ENCODE assay signal across 8 cellular contexts in genomic region chr9:127915801-127916664, GRCh38. TPM values are rescaled to one million over a fixed set of nuclear protein-coding genes. Genes with fewer than 3 reads are reported as not detected.
DNase-seq lines count a peak whose midpoint lies in the region; ATAC-seq, FAIRE-seq and TF ChIP-seq lines count a peak whose summit lies in the region.

No MANE protein-coding gene starts in this region.

- in situ Hi-C loops in KBM-7 (cut with MboI; ENCODE audit: low pct_unique_long_range_greater_than_20kb, low sequenced_read_pairs) (loop anchor here (25.0 kb wide), 1 partner anchor 329 kb away; no protein-coding TSS in a partner anchor), K562 (cut with MboI) (loop anchor here (5.0 to 25.0 kb wide), 3 partner anchors 179 to 979 kb away; partner anchors contain the start of gene TOR2A)

- peaks cover 42 to 63% of the 10 kb centered on the region in 2 experiments for H3K4me1 ChIP-seq in K562 (replicated peaks in 1 of 2; ENCODE audit: control insufficient read depth in 2 of 2, insufficient read depth in 2 of 2, low read length in 2 of 2)

- H3K36me3 ChIP-seq in K562 (ENCODE audit: control insufficient read depth, insufficient read depth, low read length) = peaks cover 30% of the 10 kb centered on the region; the same call in 2 of the 3 replicates

- no peak for TF ChIP-seq POLR2A in K562 (conservative IDR thresholded peaks at IDR 0.05)
- TF ChIP-seq POLR2A in lower leg skin (IDR thresholded peaks at IDR 0.05) = no peak

- no peak for TF ChIP-seq CTCF in K562 (IDR thresholded peaks at IDR 0.05 in 2 of 3, conservative IDR thresholded peaks at IDR 0.05 in 1 of 3; ENCODE audit: insufficient read depth in 2 of 3, low read depth in 1 of 3, low read length in 3 of 3)
- TF ChIP-seq CTCF in lower leg skin (IDR thresholded peaks at IDR 0.05) = no peak
- no peak for TF ChIP-seq CTCF in type B pancreatic cell (conservative IDR thresholded peaks at IDR 0.05)

- TF ChIP-seq EP300 in K562 (IDR thresholded peaks at IDR 0.05; ENCODE audit: low read length) = no peak

- 26% methylated on average over 22 of the region's 23 CpGs for whole genome bisulfite sequencing in K562 (ENCODE audit: insufficient coverage, low coverage, missing lambda C conversion rate)
- WGBS in lower leg skin, 2 donors = 46 to 55% methylated on average over 23 of the region's 23 CpGs

- peaks cover 17% of the 10 kb centered on the region for H3K79me2 ChIP-seq in K562 (ENCODE audit: control insufficient read depth, insufficient read depth, low read length)

- no peak for TF ChIP-seq RAD21 in K562 (CRISPR knock-in tag; conservative IDR thresholded peaks at IDR 0.05 in 1 of 2, IDR thresholded peaks at IDR 0.05 in 1 of 2)

- H3K9ac ChIP-seq in K562 (ENCODE audit: insufficient read depth in 1 of 2, low read depth in 2 of 2, low read length in 2 of 2) = peak overlapping the region; percentile 66 to 96

- no peaks in the 10 kb centered on the region for H3K9me1 ChIP-seq in K562 (ENCODE audit: control insufficient read depth, insufficient read depth, low read length)

- POLR2A ChIA-PET in K562 (lab: Yijun Ruan, JAX) = interaction anchor here (0.5 to 1.2 kb wide), 5 partner anchors 16 to 145 kb away, joined by 3 to 4 read pairs (median 4); no protein-coding TSS in a partner anchor

- H3K9me3 ChIP-seq in K562 (replicated peaks; ENCODE audit: control insufficient read depth, insufficient read depth, low read depth, low read length) = no peaks in the 10 kb centered on the region

- peak overlapping the region; percentile 54 for H3K27ac ChIP-seq in K562 (ENCODE audit: extremely low read depth, low read depth, low read length)

- TSS peak; percentile 79 for BruUV-seq in K562 (replicated peaks; lab: Mats Ljungman, UMichigan)

- peaks cover 24% of the 10 kb centered on the region for H3K4me1 Mint-ChIP-seq in type B pancreatic cell (ENCODE audit: unreplicated experiment)

- no peaks in the 10 kb centered on the region for H3K27me3 ChIP-seq in K562 (ENCODE audit: control insufficient read depth in 2 of 2, insufficient read depth in 2 of 2, low read length in 2 of 2)

- CTCF ChIA-PET in K562 (lab: Yijun Ruan, JAX; ENCODE audit: low intra/inter-chr PET ratio) = interaction anchor here (0.5 kb wide), 1 partner anchor 177 kb away, joined by 4 read pairs; no protein-coding TSS in a partner anchor

- no peaks in the 10 kb centered on the region for H3K27me3 Mint-ChIP-seq in type B pancreatic cell

- peak; percentile 2; the same call in 1 of the 3 replicates for ATAC-seq in K562
- no peak for ATAC-seq in HG03280 (IDR thresholded peaks at IDR 0.05; ENCODE audit: unreplicated experiment)

- H4K20me1 ChIP-seq in K562 (replicated peaks; ENCODE audit: control insufficient read depth, insufficient read depth, low read length) = no peaks in the 10 kb centered on the region

- no peak for FAIRE-seq in K562 (lab: Jason Lieb, UNC)
- no peak for FAIRE-seq in urothelium cell line (lab: Jason Lieb, UNC)

- H3K27ac Mint-ChIP-seq in type B pancreatic cell = no peak overlapping the region

- H3K4me2 ChIP-seq in K562 (ENCODE audit: insufficient read depth, low read length) = peak overlapping the region; percentile 91

- peak overlapping the region; percentile 84 for H3K4me3 Mint-ChIP-seq in type B pancreatic cell

- DNase-seq in KBM-7 (peak; percentile 56), K562 (ENCODE audit: extremely low read depth in 1 of 4, low spot score in 3 of 4) (peak in 1 of 4 experiments; percentile 26), lower leg skin (ENCODE audit: low spot score in 2 of 2) (no peak), type B pancreatic cell (ENCODE audit: extremely low spot score, unreplicated experiment) (no peak), urothelium cell line (ENCODE audit: low spot score) (no peak), NCI-H1092 (lab: John Stamatoyannopoulos, UW) (no peak)

- H3K4me3 ChIP-seq in GM08714 (ENCODE audit: low read length) = peak overlapping the region; percentile 77
- peak overlapping the region; percentile 70 for H3K4me3 ChIP-seq in K562
- H3K4me3 ChIP-seq in lower leg skin (ENCODE audit: low read depth, poor library complexity, severe bottlenecking) = peak overlapping the region; percentile 32

- H2AFZ ChIP-seq in K562 (ENCODE audit: low read depth, low read length) = peak overlapping the region; percentile 86

- H3K36me3 Mint-ChIP-seq in type B pancreatic cell = peaks cover under 1% of the 10 kb centered on the region

- H3K9me3 Mint-ChIP-seq in type B pancreatic cell = no peaks in the 10 kb centered on the region

- intact Hi-C loops in K562 (cut with micrococcal nuclease) (loop anchor here (2.0 to 10.0 kb wide), 3 partner anchors 19 to 411 kb away; no protein-coding TSS in a partner anchor), lower leg skin (cut with DNase I; ENCODE audit: low total_unique reads) (no loop called here)

RNA-seq across cellular contexts. Expression of gene ST6GALNAC4, which starts 0.8 kb away (rescaled TPM):
- total RNA-seq in K562 (2011; cell fraction: chromatin; rRNA removed; ENCODE audit: low replicate concordance) = 24.9 and 89.8 TPM in 2 replicates
- 90.4 and 100 TPM in 2 replicates for total RNA-seq in K562 (2011; cell fraction: nucleolus; rRNA removed)
- 52.6 and 55.0 TPM in 2 replicates for total RNA-seq in K562 (2011; cell fraction: nucleoplasm; rRNA removed)
- total RNA-seq in K562 (2014; rRNA removed) = 25.5 and 47.2 TPM in 2 replicates
- 2.8 and 6.6 TPM in 2 replicates for total RNA-seq in K562 (2014; rRNA removed; fragmentation: Illumina TruSeq; extraction: Trizol)
- total RNA-seq in K562 (2015; rRNA removed; fragmentation: Illumina TruSeq; extraction: Trizol) = 17.2 and 19.0 TPM in 2 replicates
- total RNA-seq in K562 (2021) = 43.1 and 47.1 TPM in 2 replicates
- polyA plus RNA-seq in K562 (2011; rRNA removed) = 14.0 and 19.4 TPM in 2 replicates
- polyA plus RNA-seq in K562 (2011; cell fraction: cytosol; rRNA removed) = 30.0 and 73.0 TPM in 2 replicates
- 34.4 and 63.8 TPM in 2 replicates for polyA plus RNA-seq in K562 (2011; cell fraction: nucleus; rRNA removed)
- polyA plus RNA-seq in K562 (2012) = 26.5 and 52.2 TPM in 2 replicates
- 15.4 and 34.0 TPM in 2 replicates for polyA plus RNA-seq in K562 (2014; fragmentation: Illumina TruSeq; extraction: Trizol)
- polyA plus RNA-seq in K562 (2014; fragmentation: Nextera tagmentation; extraction: Ambion mirVana) = 1 to 10 TPM; 2.6 to 3.4 TPM
- polyA plus RNA-seq in K562 (2014; rRNA removed) = 26.0 and 42.6 TPM in 2 replicates
- polyA minus RNA-seq in K562 (2011; rRNA and poly(A)+ RNA removed) = 7.5 and 10.6 TPM in 2 replicates
- 30.9 and 50.2 TPM in 2 replicates for polyA minus RNA-seq in K562 (2011; cell fraction: cytosol; rRNA and poly(A)+ RNA removed)
- 24.7 and 25.8 TPM in 2 replicates for polyA minus RNA-seq in K562 (2011; cell fraction: nucleus; rRNA and poly(A)+ RNA removed)
- total RNA-seq in lower leg skin = 10 to 100 TPM in 2 of 4 donors, 1 to 10 TPM in 2; 4.6 to 28.5 (median 16.5) TPM
- total RNA-seq in type B pancreatic cell (ENCODE audit: low replicate concordance) = 11.9 and 17.5 TPM in 2 replicates

RNA-seq across cellular contexts. Expression of gene PIP5KL1, which starts 14.5 kb away (rescaled TPM):
- total RNA-seq in K562 (2011; cell fraction: chromatin; rRNA removed; ENCODE audit: low replicate concordance) = 4.2 and 9.4 TPM in 2 replicates
- total RNA-seq in K562 (2011; cell fraction: nucleolus; rRNA removed) = 7.7 and 10.1 TPM in 2 replicates
- total RNA-seq in K562 (2011; cell fraction: nucleoplasm; rRNA removed) = 4.3 and 4.5 TPM in 2 replicates
- total RNA-seq in K562 (2014; rRNA removed) (2.5 and 3.1 TPM in 2 replicates), K562 (2014; rRNA removed; fragmentation: Illumina TruSeq; extraction: Trizol) (0.80 and 1.2 TPM in 2 replicates), K562 (2015; rRNA removed; fragmentation: Illumina TruSeq; extraction: Trizol) (0.58 and 1.3 TPM in 2 replicates), K562 (2021) (3.0 and 3.7 TPM in 2 replicates), lower leg skin (10 to 100 TPM in 1 of 4 donors, 1 to 10 TPM in 3; 4.1 to 11.3 (median 8.4) TPM), type B pancreatic cell (ENCODE audit: low replicate concordance) (5.8 and 9.4 TPM in 2 replicates)
- polyA plus RNA-seq in K562 (2011; rRNA removed) (1.2 and 1.6 TPM in 2 replicates), K562 (2014; fragmentation: Illumina TruSeq; extraction: Trizol) (0.82 and 1.2 TPM in 2 replicates), K562 (2014; fragmentation: Nextera tagmentation; extraction: Ambion mirVana) (under 1 TPM; 0.18 to 0.41 TPM), K562 (2014; rRNA removed) (4.3 and 4.8 TPM in 2 replicates)
- 1.8 and 2.2 TPM in 2 replicates for polyA plus RNA-seq in K562 (2011; cell fraction: cytosol; rRNA removed)
- 12.7 and 14.3 TPM in 2 replicates for polyA plus RNA-seq in K562 (2011; cell fraction: nucleus; rRNA removed)
- polyA plus RNA-seq in K562 (2012) = 1.7 and 5.0 TPM in 2 replicates
- polyA minus RNA-seq in K562 (2011; rRNA and poly(A)+ RNA removed) = 0.75 TPM in 1 of 2 replicates, not detected in the other
- 3.0 TPM in 1 of 2 replicates, not detected in the other for polyA minus RNA-seq in K562 (2011; cell fraction: cytosol; rRNA and poly(A)+ RNA removed)
- polyA minus RNA-seq in K562 (2011; cell fraction: nucleus; rRNA and poly(A)+ RNA removed) = 2.6 TPM in 2 replicates

RNA-seq across cellular contexts. Expression of gene ST6GALNAC6, which starts 16.6 kb away (rescaled TPM):
- 18.9 and 41.8 TPM in 2 replicates for total RNA-seq in K562 (2011; cell fraction: chromatin; rRNA removed; ENCODE audit: low replicate concordance)
- total RNA-seq in K562 (2011; cell fraction: nucleolus; rRNA removed) = 25.3 and 31.9 TPM in 2 replicates
- 19.5 and 22.4 TPM in 2 replicates for total RNA-seq in K562 (2011; cell fraction: nucleoplasm; rRNA removed)
- total RNA-seq in K562 (2014; rRNA removed) = 13.0 and 16.0 TPM in 2 replicates
- total RNA-seq in K562 (2014; rRNA removed; fragmentation: Illumina TruSeq; extraction: Trizol) = 6.4 and 8.2 TPM in 2 replicates
- 16.8 and 17.0 TPM in 2 replicates for total RNA-seq in K562 (2015; rRNA removed; fragmentation: Illumina TruSeq; extraction: Trizol)
- total RNA-seq in K562 (2021) = 17.3 and 18.7 TPM in 2 replicates
- polyA plus RNA-seq in K562 (2011; rRNA removed) = 23.0 and 23.7 TPM in 2 replicates
- polyA plus RNA-seq in K562 (2011; cell fraction: cytosol; rRNA removed) = 30.5 and 46.9 TPM in 2 replicates
- 51.3 and 78.0 TPM in 2 replicates for polyA plus RNA-seq in K562 (2011; cell fraction: nucleus; rRNA removed)
- polyA plus RNA-seq in K562 (2012) = 13.2 and 13.7 TPM in 2 replicates
- 14.5 and 15.6 TPM in 2 replicates for polyA plus RNA-seq in K562 (2014; fragmentation: Illumina TruSeq; extraction: Trizol)
- polyA plus RNA-seq in K562 (2014; fragmentation: Nextera tagmentation; extraction: Ambion mirVana) = under 1 TPM; 0.13 to 0.20 TPM
- 16.4 and 19.0 TPM in 2 replicates for polyA plus RNA-seq in K562 (2014; rRNA removed)
- 5.5 and 6.3 TPM in 2 replicates for polyA minus RNA-seq in K562 (2011; rRNA and poly(A)+ RNA removed)
- 3.5 and 5.2 TPM in 2 replicates for polyA minus RNA-seq in K562 (2011; cell fraction: cytosol; rRNA and poly(A)+ RNA removed)
- 10.4 and 11.2 TPM in 2 replicates for polyA minus RNA-seq in K562 (2011; cell fraction: nucleus; rRNA and poly(A)+ RNA removed)
- total RNA-seq in lower leg skin = 10 to 100 TPM; 50.5 to 72.9 (median 65.6) TPM
- total RNA-seq in type B pancreatic cell (ENCODE audit: low replicate concordance) = 19.8 and 32.6 TPM in 2 replicates

RNA-seq across cellular contexts. Expression of gene DPM2, which starts 21.6 kb away (rescaled TPM):
- 99.6 and 215 TPM in 2 replicates for total RNA-seq in K562 (2011; cell fraction: chromatin; rRNA removed; ENCODE audit: low replicate concordance)
- total RNA-seq in K562 (2011; cell fraction: nucleolus; rRNA removed) = 168 and 199 TPM in 2 replicates
- 195 and 215 TPM in 2 replicates for total RNA-seq in K562 (2011; cell fraction: nucleoplasm; rRNA removed)
- 56.6 and 88.7 TPM in 2 replicates for total RNA-seq in K562 (2014; rRNA removed)
- total RNA-seq in K562 (2014; rRNA removed; fragmentation: Illumina TruSeq; extraction: Trizol) = 48.1 and 53.8 TPM in 2 replicates
- total RNA-seq in K562 (2015; rRNA removed; fragmentation: Illumina TruSeq; extraction: Trizol) = 71.1 and 73.4 TPM in 2 replicates
- total RNA-seq in K562 (2021) = 95.3 and 102 TPM in 2 replicates
- 93.8 and 101 TPM in 2 replicates for polyA plus RNA-seq in K562 (2011; rRNA removed)
- polyA plus RNA-seq in K562 (2011; cell fraction: cytosol; rRNA removed) = 131 and 200 TPM in 2 replicates
- 142 and 205 TPM in 2 replicates for polyA plus RNA-seq in K562 (2011; cell fraction: nucleus; rRNA removed)
- polyA plus RNA-seq in K562 (2012) = 83.9 and 86.2 TPM in 2 replicates
- 126 and 142 TPM in 2 replicates for polyA plus RNA-seq in K562 (2014; fragmentation: Illumina TruSeq; extraction: Trizol)
- 10 to 100 TPM; 43.5 to 69.3 TPM for polyA plus RNA-seq in K562 (2014; fragmentation: Nextera tagmentation; extraction: Ambion mirVana)
- polyA plus RNA-seq in K562 (2014; rRNA removed) = 104 and 107 TPM in 2 replicates
- 54.4 and 75.4 TPM in 2 replicates for polyA minus RNA-seq in K562 (2011; rRNA and poly(A)+ RNA removed)
- 56.3 and 59.9 TPM in 2 replicates for polyA minus RNA-seq in K562 (2011; cell fraction: cytosol; rRNA and poly(A)+ RNA removed)
- 64.1 and 85.1 TPM in 2 replicates for polyA minus RNA-seq in K562 (2011; cell fraction: nucleus; rRNA and poly(A)+ RNA removed)
- 10 to 100 TPM; 11.9 to 21.1 (median 15.8) TPM for total RNA-seq in lower leg skin
- total RNA-seq in type B pancreatic cell (ENCODE audit: low replicate concordance) = 41.6 and 56.3 TPM in 2 replicates

RNA-seq across cellular contexts. Expression of gene AK1, which starts 38.6 kb away (rescaled TPM):
- total RNA-seq in K562 (2011; cell fraction: chromatin; rRNA removed; ENCODE audit: low replicate concordance) = 1.9 and 7.3 TPM in 2 replicates
- 7.1 and 11.2 TPM in 2 replicates for total RNA-seq in K562 (2011; cell fraction: nucleolus; rRNA removed)
- 3.7 and 5.5 TPM in 2 replicates for total RNA-seq in K562 (2011; cell fraction: nucleoplasm; rRNA removed)
- total RNA-seq in K562 (2014; rRNA removed) (33.2 and 56.5 TPM in 2 replicates), K562 (2014; rRNA removed; fragmentation: Illumina TruSeq; extraction: Trizol) (15.1 and 22.6 TPM in 2 replicates), K562 (2015; rRNA removed; fragmentation: Illumina TruSeq; extraction: Trizol) (38.7 and 39.0 TPM in 2 replicates), K562 (2021) (67.6 and 71.8 TPM in 2 replicates), lower leg skin (10 to 100 TPM in 3 of 4 donors, 1 to 10 TPM in 1; 9.5 to 35.4 (median 19.8) TPM), type B pancreatic cell (ENCODE audit: low replicate concordance) (35.2 and 59.8 TPM in 2 replicates)
- polyA plus RNA-seq in K562 (2011; rRNA removed) (37.2 and 44.6 TPM in 2 replicates), K562 (2014; fragmentation: Illumina TruSeq; extraction: Trizol) (68.8 and 76.7 TPM in 2 replicates), K562 (2014; fragmentation: Nextera tagmentation; extraction: Ambion mirVana) (10 to 100 TPM; 10.1 to 38.9 TPM), K562 (2014; rRNA removed) (58.1 and 73.2 TPM in 2 replicates)
- 48.4 and 109 TPM in 2 replicates for polyA plus RNA-seq in K562 (2011; cell fraction: cytosol; rRNA removed)
- 29.2 and 57.2 TPM in 2 replicates for polyA plus RNA-seq in K562 (2011; cell fraction: nucleus; rRNA removed)
- polyA plus RNA-seq in K562 (2012) = 69.4 and 83.0 TPM in 2 replicates
- 10.3 and 14.5 TPM in 2 replicates for polyA minus RNA-seq in K562 (2011; rRNA and poly(A)+ RNA removed)
- polyA minus RNA-seq in K562 (2011; cell fraction: cytosol; rRNA and poly(A)+ RNA removed) = 11.4 and 13.5 TPM in 2 replicates
- 1.2 and 2.1 TPM in 2 replicates for polyA minus RNA-seq in K562 (2011; cell fraction: nucleus; rRNA and poly(A)+ RNA removed)
